ENCODE assay signal across 1 cellular context in the genomic region with DNA sequence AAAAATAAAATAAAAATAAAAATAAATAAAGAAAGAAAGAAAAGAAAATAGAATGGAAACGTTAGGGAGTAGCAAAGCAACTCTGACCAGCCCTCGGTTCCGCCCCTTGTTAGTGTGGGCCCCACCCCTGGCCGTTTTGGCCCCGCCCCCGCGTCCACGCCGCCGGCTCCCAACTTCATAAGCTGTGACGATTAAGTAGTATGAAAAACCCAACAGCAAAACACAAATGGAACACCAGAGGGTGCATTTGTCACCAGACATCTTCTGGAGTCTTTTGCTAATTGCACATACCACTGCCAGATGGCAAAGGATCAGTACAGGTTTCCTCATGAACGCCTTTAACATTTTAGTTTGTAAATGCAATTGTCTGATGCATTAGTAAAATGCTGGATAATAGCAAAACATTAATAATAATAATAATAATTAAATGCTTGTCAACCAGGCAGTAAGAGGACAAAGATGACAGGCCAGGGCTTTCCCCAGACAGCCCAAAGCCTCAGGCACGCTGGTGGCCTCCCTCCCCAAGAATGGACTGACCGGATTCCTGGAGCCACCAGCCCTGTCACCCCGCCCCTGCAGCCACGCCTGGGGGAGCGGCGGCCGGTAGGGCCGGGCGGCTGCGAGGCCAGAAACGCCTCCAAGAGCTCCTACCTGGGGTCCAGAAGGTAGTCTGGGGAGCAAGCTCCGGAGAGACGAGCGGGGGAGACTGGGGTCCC.
TF ChIP-seq lines count a peak whose summit lies in the region.

No MANE protein-coding gene starts in this region.

TF ChIP-seq in HEK293, 187 proteins besides CTCF, POLR2A, EP300 and RAD21 (continued from another document):
- peak; percentile 62 for TF ChIP-seq PRDM10 (tag by site-specific recombination; IDR thresholded peaks at IDR 0.05)
- TF ChIP-seq SP3 (tag by site-specific recombination; IDR thresholded peaks at IDR 0.05) = 0 out of 2 replicates have a peak, but pooled peaks have one; percentile 25
- TF ChIP-seq GLI4 (tag by site-specific recombination; IDR thresholded peaks at IDR 0.05) = no peak
- TF ChIP-seq, protein P1, sequence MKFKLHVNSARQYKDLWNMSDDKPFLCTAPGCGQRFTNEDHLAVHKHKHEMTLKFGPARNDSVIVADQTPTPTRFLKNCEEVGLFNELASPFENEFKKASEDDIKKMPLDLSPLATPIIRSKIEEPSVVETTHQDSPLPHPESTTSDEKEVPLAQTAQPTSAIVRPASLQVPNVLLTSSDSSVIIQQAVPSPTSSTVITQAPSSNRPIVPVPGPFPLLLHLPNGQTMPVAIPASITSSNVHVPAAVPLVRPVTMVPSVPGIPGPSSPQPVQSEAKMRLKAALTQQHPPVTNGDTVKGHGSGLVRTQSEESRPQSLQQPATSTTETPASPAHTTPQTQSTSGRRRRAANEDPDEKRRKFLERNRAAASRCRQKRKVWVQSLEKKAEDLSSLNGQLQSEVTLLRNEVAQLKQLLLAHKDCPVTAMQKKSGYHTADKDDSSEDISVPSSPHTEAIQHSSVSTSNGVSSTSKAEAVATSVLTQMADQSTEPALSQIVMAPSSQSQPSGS (tag by site-specific recombination; IDR thresholded peaks at IDR 0.05; ENCODE audit: low read depth) = no peak
- TF ChIP-seq KLF10 (tag by site-specific recombination; IDR thresholded peaks at IDR 0.05) = peak; percentile 18; the same call in 1 of the 2 replicates
- no peak for TF ChIP-seq ZNF768 (tag by site-specific recombination; IDR thresholded peaks at IDR 0.05)
- peak; percentile 45 for TF ChIP-seq ZNF654 (tag by site-specific recombination; IDR thresholded peaks at IDR 0.05; ENCODE audit: low read depth)
- no peak for TF ChIP-seq ZNF138 (tag by site-specific recombination; IDR thresholded peaks at IDR 0.05; ENCODE audit: borderline replicate concordance)
- TF ChIP-seq SP2 (tag by site-specific recombination; IDR thresholded peaks at IDR 0.05) = 0 out of 2 replicates have a peak, but pooled peaks have one; percentile 36
- TF ChIP-seq ZNF280D (tag by site-specific recombination; IDR thresholded peaks at IDR 0.05) = no peak
- TF ChIP-seq ZNF843 (tag by site-specific recombination; IDR thresholded peaks at IDR 0.05) = no peak
- peak; percentile 94 for TF ChIP-seq ZNF335 (tag by site-specific recombination; conservative IDR thresholded peaks at IDR 0.05)
- peak; percentile 91 for TF ChIP-seq ZFP69B (tag by site-specific recombination; IDR thresholded peaks at IDR 0.05)
- 0 out of 2 replicates have a peak, but pooled peaks have one; percentile 14 for TF ChIP-seq ZNF394 (tag by site-specific recombination; IDR thresholded peaks at IDR 0.05; ENCODE audit: borderline replicate concordance)
TF ChIP-seq in HEK293: peak in this region for 11.
